Comparison of ENCODE assay signal across 13 cellular contexts in the genomic region with DNA sequence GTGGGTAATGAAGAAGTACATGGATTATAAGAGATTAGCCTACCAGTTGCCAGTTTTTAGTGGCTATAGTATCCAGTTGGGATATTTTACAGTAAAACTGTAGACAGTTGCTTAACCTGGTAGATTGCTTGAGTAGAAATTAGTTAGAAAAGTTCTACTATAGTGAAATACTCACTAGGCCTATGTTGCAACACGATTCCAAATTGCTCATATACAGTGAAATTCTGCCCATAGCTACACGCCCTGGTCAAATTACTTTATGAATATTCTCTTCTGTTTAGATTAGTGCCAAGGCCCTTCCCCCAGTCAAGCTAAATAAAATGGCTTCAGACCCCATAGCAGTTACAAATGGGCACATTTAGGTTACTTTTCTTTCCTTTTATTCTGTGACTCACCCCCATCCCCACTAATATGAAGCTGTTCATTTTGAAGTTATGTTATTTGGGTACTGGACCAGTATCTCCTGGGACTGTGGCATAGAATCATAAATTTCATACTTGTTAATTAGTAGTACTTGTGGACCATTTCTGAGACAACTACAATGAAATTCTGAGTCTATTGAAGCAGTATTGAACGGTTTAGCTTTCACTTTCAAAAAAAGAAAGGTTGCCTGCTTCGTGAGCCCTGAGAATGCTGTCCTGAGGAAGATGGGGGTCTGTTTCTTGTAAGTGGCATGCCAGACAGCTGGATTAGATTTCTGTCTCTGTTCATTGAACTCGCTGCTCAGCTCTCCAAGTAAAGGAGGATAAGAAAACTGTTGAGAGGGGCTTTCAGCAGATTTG.
A peak's percentile ranks its signal among the peaks of the same experiment; 100 is the strongest.
DNase-seq lines count a peak whose midpoint lies in the region; ATAC-seq, FAIRE-seq and TF ChIP-seq lines count a peak whose summit lies in the region.
"Had no signal": no experiment of that assay in that cellular context is flagged by ENCODE, and none has a peak within 500 bp of the region (broad histone marks: within the 10 kb centered on the region; RNA-seq: fewer than 3 reads in every experiment).

No MANE protein-coding gene starts in this region.

- no peak for DNase-seq in AG04449 (ENCODE audit: low read depth, low spot score)
- DNase-seq in GM12878 (ENCODE audit: low read depth, low spot score): no peak
- peak; percentile 23 for DNase-seq in iris pigment epithelial cell (ENCODE audit: low read depth)
- DNase-seq in HTR-8/SVneo (ENCODE audit: insufficient read length, low spot score): no peak
- DNase-seq in esophagus muscularis mucosa (ENCODE audit: extremely low spot score): no peak
- DNase-seq in RPMI8226: no peak
- DNase-seq: activated naive CD8-positive, alpha-beta T cell treated with anti-CD3 and anti-CD28 coated beads, Interleukin-2, amount 10 ng/mL, durations not matched to agents 7 days and 5 days; NCI-H1105 treated with DMSO at 0.1 percent for 48 hours; nucleus accumbens; testis had no signal

- H3K27me3 ChIP-seq in GM12878 (replicated peaks in 1 of 2; ENCODE audit: control insufficient read depth in 2 of 2, insufficient read depth in 2 of 2, low read length in 1 of 2): no peaks in the 10 kb centered on the region
- no peaks in the 10 kb centered on the region for H3K27me3 ChIP-seq in esophagus muscularis mucosa
- H3K27me3 ChIP-seq: testis had no signal

- in situ Hi-C loops in GM12878 (cut with MboI): no loop called here

- ATAC-seq in HG03432 (IDR thresholded peaks at IDR 0.05; ENCODE audit: unreplicated experiment) (peak; percentile 43), GM12878 (peak; percentile 88), HG03097 (IDR thresholded peaks at IDR 0.05; ENCODE audit: low FRiP score, unreplicated experiment) (no peak)

- intact Hi-C loops in GM12878 (cut with micrococcal nuclease; ENCODE audit: unreplicated experiment): no loop called here
- intact Hi-C loops in esophagus muscularis mucosa (cut with DNase I): no loop called here

- TF ChIP-seq RAD21 in GM12878 (IDR thresholded peaks at IDR 0.05; ENCODE audit: insufficient read depth, low read depth, low read length): no peak

- no peak overlapping the region for H3K9ac ChIP-seq in GM12878 (ENCODE audit: control insufficient read depth, insufficient read depth, low read length)

- no peaks in the 10 kb centered on the region for H3K9me3 ChIP-seq in GM12878 (replicated peaks; ENCODE audit: control insufficient read depth, insufficient read depth, low read length)
- H3K9me3 ChIP-seq in esophagus muscularis mucosa: no peaks in the 10 kb centered on the region
- H3K9me3 ChIP-seq: testis had no signal

- H3K36me3 ChIP-seq in GM12878 (ENCODE audit: control insufficient read depth in 2 of 2, insufficient read depth in 2 of 2, low read length in 1 of 2) (no peaks in the 10 kb centered on the region), esophagus muscularis mucosa (no peaks in the 10 kb centered on the region)

- SMC1A ChIA-PET in GM12878 (lab: Charles Lee; ENCODE audit: uncharacterized antibody, unreplicated experiment): interaction anchor here (1.2 to 1.3 kb wide), 2 partner anchors 8 to 25 kb away, joined by 3 read pairs; no protein-coding TSS in a partner anchor

- H3K79me2 ChIP-seq in GM12878 (ENCODE audit: control insufficient read depth, insufficient read depth, low read length): no peaks in the 10 kb centered on the region

- WGBS in GM12878 (ENCODE audit: insufficient coverage, insufficient replicate concordance, low lambda C conversion rate, missing lambda C conversion rate): 16% methylated on average over 5 of the region's 5 CpGs
- WGBS in esophagus muscularis mucosa: 65% methylated on average over 5 of the region's 5 CpGs

- H3K4me2 ChIP-seq in GM12878 (ENCODE audit: control insufficient read depth, insufficient read depth): peak overlapping the region; percentile 45

- CTCF ChIA-PET in AG04449 (lab: Yijun Ruan, JAX): no interaction called here
- CTCF ChIA-PET in GM12878 (lab: Yijun Ruan, JAX): interaction anchor here (0.6 kb wide), 1 partner anchor 1096 kb away, joined by 3 read pairs; no protein-coding TSS in a partner anchor

- no peaks in the 10 kb centered on the region for H3K4me1 ChIP-seq in GM12878 (ENCODE audit: control insufficient read depth, insufficient read depth, low read length)
- no peaks in the 10 kb centered on the region for H3K4me1 ChIP-seq in esophagus muscularis mucosa
- H3K4me1 ChIP-seq: testis had no signal

- POLR2A ChIA-PET in AG04449 (lab: Yijun Ruan, JAX): no interaction called here
- POLR2A ChIA-PET in GM12878 (lab: Charles Lee): interaction anchor here (1.0 kb wide), 1 partner anchor 9 kb away, joined by 3 read pairs; no protein-coding TSS in a partner anchor

- RAD21 ChIA-PET in GM12878 (lab: Charles Lee; ENCODE audit: unreplicated experiment): no interaction called here

- TF ChIP-seq EP300 in GM12878 (IDR thresholded peaks at IDR 0.05; ENCODE audit: borderline replicate concordance in 1 of 2, control insufficient read depth in 1 of 2, low read depth in 2 of 2, low read length in 2 of 2) (no peak), esophagus muscularis mucosa (IDR thresholded peaks at IDR 0.05) (no peak)

- no peaks in the 10 kb centered on the region for H4K20me1 ChIP-seq in GM12878 (ENCODE audit: control insufficient read depth, insufficient read depth)

- H2AFZ ChIP-seq in GM12878 (ENCODE audit: control insufficient read depth, low read depth, low read length): peak overlapping the region; percentile 74

- BruUV-seq in GM12878 (replicated peaks; lab: Mats Ljungman, UMichigan): no TSS peak

- TF ChIP-seq CTCF in AG04449 (IDR thresholded peaks at IDR 0.05; ENCODE audit: insufficient read depth, low read length, missing control alignments): no peak
- no peak for TF ChIP-seq CTCF in GM12878 (IDR thresholded peaks at IDR 0.05 in 2 of 3, conservative IDR thresholded peaks at IDR 0.05 in 1 of 3; ENCODE audit: control insufficient read depth in 2 of 3, extremely low read depth in 1 of 3, insufficient read depth in 1 of 3, low read depth in 3 of 3, low read length in 3 of 3)
- no peak for TF ChIP-seq CTCF in esophagus muscularis mucosa (IDR thresholded peaks at IDR 0.05)

- H3K27ac ChIP-seq in GM12878 (ENCODE audit: control insufficient read depth, insufficient read depth): no peak overlapping the region
- no peak overlapping the region for H3K27ac ChIP-seq in esophagus muscularis mucosa (replicated peaks in 1 of 4)
- H3K27ac ChIP-seq: testis had no signal

- FAIRE-seq in GM12878 (lab: Jason Lieb, UNC) (no peak), HTR-8/SVneo (lab: Jason Lieb, UNC) (no peak)

- H3K4me3 ChIP-seq in AG04449 (ENCODE audit: low read depth, low read length): peak overlapping the region; percentile 42
- H3K4me3 ChIP-seq in GM12878: peak overlapping the region; percentile 54
- H3K4me3 ChIP-seq in esophagus muscularis mucosa: no peak overlapping the region
- H3K4me3 ChIP-seq: lung, testis had no signal

- TF ChIP-seq POLR2A in GM12878 (IDR thresholded peaks at IDR 0.05; ENCODE audit: low read depth, low read length) (no peak), esophagus muscularis mucosa (IDR thresholded peaks at IDR 0.05; ENCODE audit: low read depth) (no peak)

TF ChIP-seq in GM12878, 131 proteins besides CTCF, POLR2A, EP300 and RAD21 (continues in another document):
- no peak for TF ChIP-seq SMAD1 (IDR thresholded peaks at IDR 0.05; ENCODE audit: low read depth, partially characterized antibody)
- TF ChIP-seq YBX1 (IDR thresholded peaks at IDR 0.05): no peak
- no peak for TF ChIP-seq PAX8 (IDR thresholded peaks at IDR 0.05)
- TF ChIP-seq RAD51 (IDR thresholded peaks at IDR 0.05): no peak
- TF ChIP-seq ZNF207 (IDR thresholded peaks at IDR 0.05; ENCODE audit: borderline replicate concordance): no peak
- TF ChIP-seq, protein P1, sequence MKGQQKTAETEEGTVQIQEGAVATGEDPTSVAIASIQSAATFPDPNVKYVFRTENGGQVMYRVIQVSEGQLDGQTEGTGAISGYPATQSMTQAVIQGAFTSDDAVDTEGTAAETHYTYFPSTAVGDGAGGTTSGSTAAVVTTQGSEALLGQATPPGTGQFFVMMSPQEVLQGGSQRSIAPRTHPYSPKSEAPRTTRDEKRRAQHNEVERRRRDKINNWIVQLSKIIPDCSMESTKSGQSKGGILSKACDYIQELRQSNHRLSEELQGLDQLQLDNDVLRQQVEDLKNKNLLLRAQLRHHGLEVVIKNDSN (IDR thresholded peaks at IDR 0.05; ENCODE audit: borderline replicate concordance, extremely low read length, insufficient read depth, low read depth, low read length): no peak
- no peak for TF ChIP-seq NFIC (IDR thresholded peaks at IDR 0.05; ENCODE audit: low read depth, low read length)
- no peak for TF ChIP-seq HCFC1 (IDR thresholded peaks at IDR 0.05; ENCODE audit: low read length)
- TF ChIP-seq, protein P2, sequence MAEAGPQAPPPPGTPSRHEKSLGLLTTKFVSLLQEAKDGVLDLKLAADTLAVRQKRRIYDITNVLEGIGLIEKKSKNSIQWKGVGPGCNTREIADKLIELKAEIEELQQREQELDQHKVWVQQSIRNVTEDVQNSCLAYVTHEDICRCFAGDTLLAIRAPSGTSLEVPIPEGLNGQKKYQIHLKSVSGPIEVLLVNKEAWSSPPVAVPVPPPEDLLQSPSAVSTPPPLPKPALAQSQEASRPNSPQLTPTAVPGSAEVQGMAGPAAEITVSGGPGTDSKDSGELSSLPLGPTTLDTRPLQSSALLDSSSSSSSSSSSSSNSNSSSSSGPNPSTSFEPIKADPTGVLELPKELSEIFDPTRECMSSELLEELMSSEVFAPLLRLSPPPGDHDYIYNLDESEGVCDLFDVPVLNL (IDR thresholded peaks at IDR 0.05; ENCODE audit: low read depth, low read length): no peak
- TF ChIP-seq, protein P3, sequence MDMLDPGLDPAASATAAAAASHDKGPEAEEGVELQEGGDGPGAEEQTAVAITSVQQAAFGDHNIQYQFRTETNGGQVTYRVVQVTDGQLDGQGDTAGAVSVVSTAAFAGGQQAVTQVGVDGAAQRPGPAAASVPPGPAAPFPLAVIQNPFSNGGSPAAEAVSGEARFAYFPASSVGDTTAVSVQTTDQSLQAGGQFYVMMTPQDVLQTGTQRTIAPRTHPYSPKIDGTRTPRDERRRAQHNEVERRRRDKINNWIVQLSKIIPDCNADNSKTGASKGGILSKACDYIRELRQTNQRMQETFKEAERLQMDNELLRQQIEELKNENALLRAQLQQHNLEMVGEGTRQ (IDR thresholded peaks at IDR 0.05; ENCODE audit: borderline replicate concordance, low read depth, low read length): no peak
- TF ChIP-seq HDAC6 (IDR thresholded peaks at IDR 0.05; ENCODE audit: unreplicated experiment): no peak

Comparison
In these comparisons a context has a peak if more than half of its experiments do, and no peak if none do; other contexts are left out.
1. H3K4me3 ChIP-seq: peak in AG04449 (single experiment) and GM12878 (single experiment); none in esophagus muscularis mucosa (0 of 4).